13 cellular contexts compared by ENCODE assay signal in the genomic region with DNA sequence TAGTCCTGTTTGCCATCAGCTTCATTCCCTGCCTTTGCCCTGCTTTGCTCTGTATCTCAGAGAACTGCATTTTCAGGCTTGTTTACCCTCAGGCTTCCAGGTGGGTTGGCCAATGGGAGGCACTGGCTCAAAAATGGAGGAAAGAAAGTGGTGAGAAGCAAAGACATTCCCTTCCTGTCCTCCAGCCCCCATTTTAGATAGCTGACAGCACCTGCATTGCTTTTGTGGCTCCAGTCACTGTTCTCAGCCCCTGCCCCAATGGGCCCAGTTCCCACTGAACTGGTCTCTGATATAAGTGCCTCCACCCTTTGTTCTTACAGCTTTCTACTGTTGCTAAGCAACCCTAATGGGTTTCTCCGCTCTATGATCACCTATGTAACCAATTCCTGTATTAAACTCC. TPM values are rescaled to one million over a fixed set of nuclear protein-coding genes. Genes with fewer than 3 reads are reported as not detected.
DNase-seq lines count a peak whose midpoint lies in the region; ATAC-seq and TF ChIP-seq lines count a peak whose summit lies in the region.
"Had no signal": no experiment of that assay in that cellular context is flagged by ENCODE, and none has a peak within 500 bp of the region (broad histone marks: within the 10 kb centered on the region; RNA-seq: fewer than 3 reads in every experiment).

No MANE protein-coding gene starts in this region.

- intact Hi-C loops in uterus (cut with DNase I; ENCODE audit: low total_unique reads) = no loop called here

- H3K27me3 Mint-ChIP-seq in stimulated activated naive B cell treated with anti-CD40 and anti-IgM and Interleukin-4, amounts not matched to agents 10 μg/mL and 1 μg/mL and 100 μg/mL, for 72 hours = peaks cover 11 to 13% of the 10 kb centered on the region in 2 donors
- H3K27me3 Mint-ChIP-seq: CD4-positive, alpha-beta T cell had no signal

- no peaks in the 10 kb centered on the region for H3K36me3 ChIP-seq in uterus

- no peaks in the 10 kb centered on the region for H3K9me3 Mint-ChIP-seq in stimulated activated naive B cell treated with anti-CD40 and anti-IgM and Interleukin-4, amounts not matched to agents 10 μg/mL and 1 μg/mL and 100 μg/mL, for 72 hours

- no peak overlapping the region for H3K27ac Mint-ChIP-seq in stimulated activated naive B cell treated with anti-CD40 and anti-IgM and Interleukin-4, amounts not matched to agents 10 μg/mL and 1 μg/mL and 100 μg/mL, for 72 hours
- H3K27ac Mint-ChIP-seq: B cell; CD4-positive, alpha-beta T cell; HFFc6 had no signal

- H3K9me3 ChIP-seq in uterus = no peaks in the 10 kb centered on the region

- TF ChIP-seq CTCF in uterus (IDR thresholded peaks at IDR 0.05) = no peak

- no peak overlapping the region for H3K4me3 ChIP-seq in uterus

- DNase-seq in ELF-1 (ENCODE audit: low read depth, low spot score) (peak; percentile 27), NCI-H1105 (lab: John Stamatoyannopoulos, UW) (peak; percentile 41), NCI-H345 treated with DMSO at 0.1 percent for 48 hours (lab: John Stamatoyannopoulos, UW; ENCODE audit: unreplicated experiment) (peak; percentile 53), ecto neural progenitor cell (ENCODE audit: low spot score) (peak; percentile 35), uterus (no peak)
- no peak for DNase-seq in stimulated activated naive B cell treated with anti-CD40 and anti-IgM and Interleukin-4, amounts not matched to agents 10 μg/mL and 1 μg/mL and 100 μg/mL, for 72 hours
- DNase-seq: CD4-positive, alpha-beta T cell; HFFc6; MM.1S; SIG-M5; T-helper 2 cell had no signal

- TF ChIP-seq POLR2A in uterus (IDR thresholded peaks at IDR 0.05) = no peak

- H3K27ac ChIP-seq in uterus = no peak overlapping the region

- peaks cover 11 to 16% of the 10 kb centered on the region in 2 donors for H3K4me1 Mint-ChIP-seq in stimulated activated naive B cell treated with anti-CD40 and anti-IgM and Interleukin-4, amounts not matched to agents 10 μg/mL and 1 μg/mL and 100 μg/mL, for 72 hours

- no peaks in the 10 kb centered on the region for H3K4me1 ChIP-seq in uterus

- no peaks in the 10 kb centered on the region for H3K27me3 ChIP-seq in uterus

- ATAC-seq in HG03432 (IDR thresholded peaks at IDR 0.05; ENCODE audit: unreplicated experiment) = no peak
- ATAC-seq in stimulated activated naive B cell treated with anti-CD40 and anti-IgM and Interleukin-4, amounts not matched to agents 10 μg/mL and 1 μg/mL and 100 μg/mL, for 72 hours (replicated peaks) = no peak

- H3K4me3 Mint-ChIP-seq in stimulated activated naive B cell treated with anti-CD40 and anti-IgM and Interleukin-4, amounts not matched to agents 10 μg/mL and 1 μg/mL and 100 μg/mL, for 72 hours = no peak overlapping the region
- H3K4me3 Mint-ChIP-seq: B cell; CD4-positive, alpha-beta T cell; HFFc6 had no signal

- no peaks in the 10 kb centered on the region for H3K36me3 Mint-ChIP-seq in stimulated activated naive B cell treated with anti-CD40 and anti-IgM and Interleukin-4, amounts not matched to agents 10 μg/mL and 1 μg/mL and 100 μg/mL, for 72 hours

RNA-seq across cellular contexts. Expression of a gene that starts 19.4 kb away (rescaled TPM):
- 1 to 10 TPM in 2 of 4 donors, not detected in 2; 1.1 to 5.0 TPM for total RNA-seq in uterus

Comparison
In these comparisons a context has a peak if more than half of its experiments do, and no peak if none do; other contexts are left out.
1. DNase-seq: peak in ELF-1 (single experiment), NCI-H1105 (single experiment), NCI-H345 treated with DMSO at 0.1 percent for 48 hours (single experiment) and ecto neural progenitor cell (single experiment); none in stimulated activated naive B cell treated with anti-CD40 and anti-IgM and Interleukin-4, amounts not matched to agents 10 μg/mL and 1 μg/mL and 100 μg/mL, for 72 hours (single experiment) and uterus (0 of 2).